8 cellular contexts compared by ENCODE assay signal in genomic region chr11:106022795-106023275, GRCh38. TPM values are rescaled to one million over a fixed set of nuclear protein-coding genes. Genes with fewer than 3 reads are reported as not detected.
A peak's percentile ranks its signal among the peaks of the same experiment; 100 is the strongest.
DNase-seq lines count a peak whose midpoint lies in the region; FAIRE-seq and TF ChIP-seq lines count a peak whose summit lies in the region.

No MANE protein-coding gene starts in this region.

- H3K4me3 ChIP-seq in CD8-positive, alpha-beta memory T cell (ENCODE audit: low read length): peak overlapping the region; percentile 84
- H3K4me3 ChIP-seq in Peyer's patch: peak overlapping the region; percentile 72 to 85 (median 80)
- peak overlapping the region; percentile 38 to 74 (median 46) for H3K4me3 ChIP-seq in endothelial cell of umbilical vein (replicated peaks in 1 of 3; ENCODE audit: insufficient read depth in 1 of 3, low read depth in 1 of 3, low read length in 3 of 3)

- H3K9me3 Mint-ChIP-seq in CD8-positive, alpha-beta memory T cell: peaks cover 0 to 2% (median 0%) of the 10 kb centered on the region in 5 donors
- no peaks in the 10 kb centered on the region for H3K9me3 Mint-ChIP-seq in osteocyte (ENCODE audit: unreplicated experiment)

- peaks cover 7 to 16% of the 10 kb centered on the region in 2 donors for H3K27me3 Mint-ChIP-seq in CD8-positive, alpha-beta memory T cell
- peaks cover 9% of the 10 kb centered on the region for H3K27me3 Mint-ChIP-seq in osteocyte (ENCODE audit: unreplicated experiment)

- H4K20me1 ChIP-seq in endothelial cell of umbilical vein (replicated peaks; ENCODE audit: control insufficient read depth, extremely low read depth, insufficient read depth, low read length): no peaks in the 10 kb centered on the region

- H3K9ac ChIP-seq in endothelial cell of umbilical vein (replicated peaks; ENCODE audit: extremely low read depth, insufficient read depth, low read length): peak overlapping the region; percentile 50

- POLR2A ChIA-PET in CD8-positive, alpha-beta memory T cell (lab: Charles Lee): interaction anchor here (1.1 kb wide), 1 partner anchor 55 kb away, joined by 4 read pairs; the partner anchor contains the start of genes AASDHPPT and KBTBD3
- POLR2A ChIA-PET in endothelial cell of umbilical vein (lab: Charles Lee): no interaction called here

- peaks cover 4 to 18% (median 7%) of the 10 kb centered on the region in 3 donors for H3K36me3 Mint-ChIP-seq in CD8-positive, alpha-beta memory T cell
- no peaks in the 10 kb centered on the region for H3K36me3 Mint-ChIP-seq in osteocyte (ENCODE audit: unreplicated experiment)

- no peaks in the 10 kb centered on the region for H3K9me3 ChIP-seq in CD8-positive, alpha-beta memory T cell (ENCODE audit: low read length)
- H3K9me3 ChIP-seq in Peyer's patch (no peaks in the 10 kb centered on the region), endothelial cell of umbilical vein (replicated peaks; ENCODE audit: control insufficient read depth, insufficient read depth, low read length) (no peaks in the 10 kb centered on the region)

- intact Hi-C loops in endothelial cell of umbilical vein (cut with micrococcal nuclease): loop anchor here (1.0 to 10.0 kb wide), 5 partner anchors 8 to 978 kb away; partner anchors contain the start of genes AASDHPPT, CARD16 and KBTBD3

- no peak overlapping the region for H3K27ac ChIP-seq in CD8-positive, alpha-beta memory T cell (ENCODE audit: low read depth, low read length)
- peak overlapping the region; percentile 43 to 87 (median 74) for H3K27ac ChIP-seq in Peyer's patch
- H3K27ac ChIP-seq in endothelial cell of umbilical vein (ENCODE audit: insufficient read depth, low read depth, low read length): peak overlapping the region; percentile 63

- peak overlapping the region; percentile 96 for H2AFZ ChIP-seq in endothelial cell of umbilical vein (ENCODE audit: low read depth, low read length)

- dilution Hi-C loops in endothelial cell of umbilical vein (cut with MboI; ENCODE audit: extremely low pct_ligation_motif_present, low sequenced_read_pairs): no loop called here

- TF ChIP-seq POLR2A in Peyer's patch (IDR thresholded peaks at IDR 0.05) (no peak), endothelial cell of umbilical vein (IDR thresholded peaks at IDR 0.05; ENCODE audit: low read depth, low read length) (no peak)

- peaks cover 31% of the 10 kb centered on the region for H3K4me1 ChIP-seq in CD8-positive, alpha-beta memory T cell (ENCODE audit: insufficient read depth, low read length)
- H3K4me1 ChIP-seq in Peyer's patch: peaks cover 0 to 18% (median 6%) of the 10 kb centered on the region in 4 donors
- peaks cover 17% of the 10 kb centered on the region for H3K4me1 ChIP-seq in endothelial cell of umbilical vein (ENCODE audit: control insufficient read depth, extremely low read depth, insufficient read depth, low read length)

- no peaks in the 10 kb centered on the region for H3K36me3 ChIP-seq in CD8-positive, alpha-beta memory T cell (ENCODE audit: insufficient read depth, low read length)
- H3K36me3 ChIP-seq in Peyer's patch (no peaks in the 10 kb centered on the region), endothelial cell of umbilical vein (ENCODE audit: control insufficient read depth in 2 of 2, extremely low read depth in 1 of 2, insufficient read depth in 2 of 2, low read length in 2 of 2) (no peaks in the 10 kb centered on the region)

- H3K27me3 ChIP-seq in CD8-positive, alpha-beta memory T cell (ENCODE audit: insufficient read depth, low read length, poor library complexity, severe bottlenecking): no peaks in the 10 kb centered on the region
- H3K27me3 ChIP-seq in Peyer's patch (no peaks in the 10 kb centered on the region), endothelial cell of umbilical vein (ENCODE audit: control insufficient read depth in 2 of 2, insufficient read depth in 2 of 2, low read length in 2 of 2) (no peaks in the 10 kb centered on the region)

- peak overlapping the region; percentile 89 to 98 (median 94) for H3K4me3 Mint-ChIP-seq in CD8-positive, alpha-beta memory T cell
- peak overlapping the region; percentile 92 for H3K4me3 Mint-ChIP-seq in osteocyte (ENCODE audit: unreplicated experiment)

- peaks cover 31% of the 10 kb centered on the region for H3K79me2 ChIP-seq in endothelial cell of umbilical vein (ENCODE audit: control insufficient read depth, insufficient read depth, low read length)

- FAIRE-seq in endothelial cell of umbilical vein (lab: Jason Lieb, UNC): no peak

- CTCF ChIA-PET in CD8-positive, alpha-beta memory T cell (lab: Charles Lee): interaction anchor here (1.6 kb wide), 1 partner anchor 54 kb away, joined by 6 read pairs; the partner anchor contains the start of genes AASDHPPT and KBTBD3
- CTCF ChIA-PET in endothelial cell of umbilical vein (lab: Charles Lee): interaction anchor here (0.8 kb wide), 1 partner anchor 65 kb away, joined by 3 read pairs; no protein-coding TSS in a partner anchor

- H3K9me1 ChIP-seq in endothelial cell of umbilical vein (replicated peaks; ENCODE audit: control insufficient read depth, extremely low read depth, insufficient read depth, low read length): no peaks in the 10 kb centered on the region

- H3K4me2 ChIP-seq in endothelial cell of umbilical vein (ENCODE audit: insufficient read depth, low read length): peak overlapping the region; percentile 74

- peak in 1 of 5 donors; percentile 1 for DNase-seq in CD8-positive, alpha-beta memory T cell
- DNase-seq in Peyer's patch (no peak), endothelial cell of umbilical vein (ENCODE audit: low read depth, low spot score) (no peak), osteocyte (ENCODE audit: extremely low spot score, unreplicated experiment) (no peak), putamen (ENCODE audit: low spot score) (no peak), EL (no peak), GDM1 (lab: John Stamatoyannopoulos, UW) (no peak), iPS-NIHi7 (ENCODE audit: extremely low spot score) (no peak)

- TSS peak; percentile 88 for BruUV-seq in endothelial cell of umbilical vein (replicated peaks; lab: Mats Ljungman, UMichigan)

- TF ChIP-seq CTCF in Peyer's patch (IDR thresholded peaks at IDR 0.05) (no peak), endothelial cell of umbilical vein (IDR thresholded peaks at IDR 0.05; ENCODE audit: extremely low read depth in 1 of 2, insufficient read depth in 1 of 2, low read depth in 1 of 2, low read length in 2 of 2) (no peak), osteocyte (IDR thresholded peaks at IDR 0.05) (no peak)

- H3K4me1 Mint-ChIP-seq in CD8-positive, alpha-beta memory T cell: peaks cover 37 to 53% (median 50%) of the 10 kb centered on the region in 3 donors
- H3K4me1 Mint-ChIP-seq in osteocyte (ENCODE audit: unreplicated experiment): peaks cover 35% of the 10 kb centered on the region

- peak overlapping the region; percentile 70 to 97 (median 90) for H3K27ac Mint-ChIP-seq in CD8-positive, alpha-beta memory T cell
- H3K27ac Mint-ChIP-seq in osteocyte (ENCODE audit: unreplicated experiment): peak overlapping the region; percentile 81

TF ChIP-seq in endothelial cell of umbilical vein, 7 proteins besides CTCF, POLR2A, EP300 and RAD21 (continues in another document):
- no peak for TF ChIP-seq FOS (IDR thresholded peaks at IDR 0.05; ENCODE audit: borderline replicate concordance, insufficient read depth, low read length)
- TF ChIP-seq MAX (IDR thresholded peaks at IDR 0.05; ENCODE audit: insufficient read depth, insufficient read length): no peak
- TF ChIP-seq MYC (IDR thresholded peaks at IDR 0.05; ENCODE audit: low read depth, low read length): no peak
- TF ChIP-seq EZH2 (IDR thresholded peaks at IDR 0.05; ENCODE audit: borderline replicate concordance, low read depth, low read length, severe bottlenecking): no peak

RNA-seq across cellular contexts. Expression of gene MSANTD4, which starts 0.8 kb away (rescaled TPM):
- total RNA-seq in CD8-positive, alpha-beta memory T cell: 10 to 100 TPM; 17.2 to 18.3 TPM
- polyA plus RNA-seq in CD8-positive, alpha-beta memory T cell: 6.8 TPM
- 10 to 100 TPM in 3 of 4 donors, 1 to 10 TPM in 1; 6.9 to 79.2 (median 12.8) TPM for total RNA-seq in Peyer's patch
- total RNA-seq in endothelial cell of umbilical vein: 13.8 and 15.0 TPM in 2 replicates
- 3.3 and 3.9 TPM in 2 replicates for polyA plus RNA-seq in endothelial cell of umbilical vein
- 4.5 and 4.6 TPM in 2 replicates for polyA plus RNA-seq in endothelial cell of umbilical vein (2011; cell fraction: cytosol; rRNA removed)
- polyA plus RNA-seq in endothelial cell of umbilical vein (2011; cell fraction: nucleus; rRNA removed): 5.8 and 7.7 TPM in 2 replicates
- polyA plus RNA-seq in endothelial cell of umbilical vein (2012): 14.1 and 17.6 TPM in 2 replicates
- polyA minus RNA-seq in endothelial cell of umbilical vein: 4.9 and 5.9 TPM in 2 replicates
- 5.2 TPM for polyA minus RNA-seq in endothelial cell of umbilical vein (2011; cell fraction: cytosol; rRNA and poly(A)+ RNA removed)
- 7.9 and 9.5 TPM in 2 replicates for polyA minus RNA-seq in endothelial cell of umbilical vein (2011; cell fraction: nucleus; rRNA and poly(A)+ RNA removed)
- total RNA-seq in osteocyte: 16.7 and 18.1 TPM in 2 replicates

RNA-seq across cellular contexts. Expression of gene KBTBD3, which starts 54.3 kb away (rescaled TPM):
- 1 to 10 TPM; 4.2 to 5.0 TPM for total RNA-seq in CD8-positive, alpha-beta memory T cell
- 10.4 TPM for polyA plus RNA-seq in CD8-positive, alpha-beta memory T cell
- total RNA-seq in Peyer's patch (10 to 100 TPM in 3 of 4 donors, 1 to 10 TPM in 1; 1.7 to 15.4 (median 11.9) TPM), endothelial cell of umbilical vein (2.4 and 3.6 TPM in 2 replicates), osteocyte (3.0 and 3.9 TPM in 2 replicates)
- 0.76 and 0.84 TPM in 2 replicates for polyA plus RNA-seq in endothelial cell of umbilical vein
- polyA plus RNA-seq in endothelial cell of umbilical vein (2011; cell fraction: cytosol; rRNA removed): 1.1 and 1.3 TPM in 2 replicates
- polyA plus RNA-seq in endothelial cell of umbilical vein (2011; cell fraction: nucleus; rRNA removed): 1.6 and 1.8 TPM in 2 replicates
- 3.8 and 4.3 TPM in 2 replicates for polyA plus RNA-seq in endothelial cell of umbilical vein (2012)
- 8.2 and 9.3 TPM in 2 replicates for polyA minus RNA-seq in endothelial cell of umbilical vein
- not detected for polyA minus RNA-seq in endothelial cell of umbilical vein (2011; cell fraction: cytosol; rRNA and poly(A)+ RNA removed)
- polyA minus RNA-seq in endothelial cell of umbilical vein (2011; cell fraction: nucleus; rRNA and poly(A)+ RNA removed): 3.5 and 5.9 TPM in 2 replicates

RNA-seq across cellular contexts. Expression of gene AASDHPPT, which starts 54.6 kb away (rescaled TPM):
- 10 to 100 TPM; 51.8 to 56.2 TPM for total RNA-seq in CD8-positive, alpha-beta memory T cell
- 46.3 TPM for polyA plus RNA-seq in CD8-positive, alpha-beta memory T cell
- total RNA-seq in Peyer's patch (10 to 100 TPM; 17.9 to 25.6 (median 22.6) TPM), endothelial cell of umbilical vein (29.8 and 34.2 TPM in 2 replicates), osteocyte (38.8 and 49.6 TPM in 2 replicates)
- polyA plus RNA-seq in endothelial cell of umbilical vein: 10.3 and 14.3 TPM in 2 replicates
- 19.1 and 20.3 TPM in 2 replicates for polyA plus RNA-seq in endothelial cell of umbilical vein (2011; cell fraction: cytosol; rRNA removed)
- 11.3 and 16.1 TPM in 2 replicates for polyA plus RNA-seq in endothelial cell of umbilical vein (2011; cell fraction: nucleus; rRNA removed)
- 34.1 and 43.5 TPM in 2 replicates for polyA plus RNA-seq in endothelial cell of umbilical vein (2012)
- 25.9 and 28.5 TPM in 2 replicates for polyA minus RNA-seq in endothelial cell of umbilical vein
- 25.7 TPM for polyA minus RNA-seq in endothelial cell of umbilical vein (2011; cell fraction: cytosol; rRNA and poly(A)+ RNA removed)
- 23.3 and 29.1 TPM in 2 replicates for polyA minus RNA-seq in endothelial cell of umbilical vein (2011; cell fraction: nucleus; rRNA and poly(A)+ RNA removed)
